Comparison of ENCODE assay signal across 1 cellular context in the genomic region with DNA sequence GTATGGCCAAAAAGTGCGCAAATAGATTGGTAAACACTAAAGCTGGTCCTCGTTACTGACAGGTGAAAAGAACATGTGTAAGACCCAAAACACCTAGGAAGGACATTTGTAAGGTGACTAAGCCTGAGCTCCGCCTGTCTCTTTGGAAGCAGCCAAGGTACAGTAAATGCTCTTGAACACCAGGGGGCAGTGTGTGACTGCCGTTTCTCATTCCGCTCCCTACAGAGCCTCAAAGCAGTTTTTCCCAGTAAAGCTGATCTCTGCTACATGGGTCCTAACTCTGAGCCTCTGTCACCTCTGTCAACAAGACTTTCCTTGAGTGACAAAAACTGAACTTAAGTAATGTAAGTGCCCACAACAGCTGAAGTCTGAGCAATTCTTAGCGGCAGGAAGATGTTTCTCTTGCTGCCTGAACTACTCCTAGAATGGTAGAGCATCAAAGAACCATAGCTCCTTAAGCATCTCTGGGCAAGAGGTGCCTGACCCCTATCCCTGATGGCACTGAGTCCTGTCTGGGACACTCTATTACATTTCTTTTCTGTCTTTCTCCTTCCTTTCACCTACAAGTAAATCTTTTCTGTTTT.
TF ChIP-seq lines count a peak whose summit lies in the region.

No MANE protein-coding gene starts in this region.

TF ChIP-seq in HepG2, 621 proteins besides CTCF, POLR2A, EP300 and RAD21 (continued from another document and continues in another):
- TF ChIP-seq, protein P1, sequence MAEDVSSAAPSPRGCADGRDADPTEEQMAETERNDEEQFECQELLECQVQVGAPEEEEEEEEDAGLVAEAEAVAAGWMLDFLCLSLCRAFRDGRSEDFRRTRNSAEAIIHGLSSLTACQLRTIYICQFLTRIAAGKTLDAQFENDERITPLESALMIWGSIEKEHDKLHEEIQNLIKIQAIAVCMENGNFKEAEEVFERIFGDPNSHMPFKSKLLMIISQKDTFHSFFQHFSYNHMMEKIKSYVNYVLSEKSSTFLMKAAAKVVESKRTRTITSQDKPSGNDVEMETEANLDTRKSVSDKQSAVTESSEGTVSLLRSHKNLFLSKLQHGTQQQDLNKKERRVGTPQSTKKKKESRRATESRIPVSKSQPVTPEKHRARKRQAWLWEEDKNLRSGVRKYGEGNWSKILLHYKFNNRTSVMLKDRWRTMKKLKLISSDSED (CRISPR knock-in tag; IDR thresholded peaks at IDR 0.05), result no peak
- no peak for TF ChIP-seq ZNF431 (CRISPR knock-in tag; IDR thresholded peaks at IDR 0.05; ENCODE audit: borderline replicate concordance, low read depth)
- TF ChIP-seq ZNF333 (CRISPR knock-in tag; IDR thresholded peaks at IDR 0.05; ENCODE audit: borderline replicate concordance), result no peak
- no peak for TF ChIP-seq ZNF782 (CRISPR knock-in tag; IDR thresholded peaks at IDR 0.05; ENCODE audit: borderline replicate concordance)
- TF ChIP-seq, protein P2, sequence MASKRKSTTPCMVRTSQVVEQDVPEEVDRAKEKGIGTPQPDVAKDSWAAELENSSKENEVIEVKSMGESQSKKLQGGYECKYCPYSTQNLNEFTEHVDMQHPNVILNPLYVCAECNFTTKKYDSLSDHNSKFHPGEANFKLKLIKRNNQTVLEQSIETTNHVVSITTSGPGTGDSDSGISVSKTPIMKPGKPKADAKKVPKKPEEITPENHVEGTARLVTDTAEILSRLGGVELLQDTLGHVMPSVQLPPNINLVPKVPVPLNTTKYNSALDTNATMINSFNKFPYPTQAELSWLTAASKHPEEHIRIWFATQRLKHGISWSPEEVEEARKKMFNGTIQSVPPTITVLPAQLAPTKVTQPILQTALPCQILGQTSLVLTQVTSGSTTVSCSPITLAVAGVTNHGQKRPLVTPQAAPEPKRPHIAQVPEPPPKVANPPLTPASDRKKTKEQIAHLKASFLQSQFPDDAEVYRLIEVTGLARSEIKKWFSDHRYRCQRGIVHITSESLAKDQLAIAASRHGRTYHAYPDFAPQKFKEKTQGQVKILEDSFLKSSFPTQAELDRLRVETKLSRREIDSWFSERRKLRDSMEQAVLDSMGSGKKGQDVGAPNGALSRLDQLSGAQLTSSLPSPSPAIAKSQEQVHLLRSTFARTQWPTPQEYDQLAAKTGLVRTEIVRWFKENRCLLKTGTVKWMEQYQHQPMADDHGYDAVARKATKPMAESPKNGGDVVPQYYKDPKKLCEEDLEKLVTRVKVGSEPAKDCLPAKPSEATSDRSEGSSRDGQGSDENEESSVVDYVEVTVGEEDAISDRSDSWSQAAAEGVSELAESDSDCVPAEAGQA (IDR thresholded peaks at IDR 0.05; ENCODE audit: low read depth), result no peak
- TF ChIP-seq, protein P2 (CRISPR knock-in tag; IDR thresholded peaks at IDR 0.05; ENCODE audit: borderline replicate concordance), result no peak
- no peak for TF ChIP-seq PAWR (CRISPR knock-in tag; IDR thresholded peaks at IDR 0.05; ENCODE audit: borderline replicate concordance)
- TF ChIP-seq ZNF160 (CRISPR knock-in tag; IDR thresholded peaks at IDR 0.05), result no peak
- TF ChIP-seq ZNF253 (CRISPR knock-in tag; IDR thresholded peaks at IDR 0.05; ENCODE audit: borderline replicate concordance), result no peak
- TF ChIP-seq, protein P3, sequence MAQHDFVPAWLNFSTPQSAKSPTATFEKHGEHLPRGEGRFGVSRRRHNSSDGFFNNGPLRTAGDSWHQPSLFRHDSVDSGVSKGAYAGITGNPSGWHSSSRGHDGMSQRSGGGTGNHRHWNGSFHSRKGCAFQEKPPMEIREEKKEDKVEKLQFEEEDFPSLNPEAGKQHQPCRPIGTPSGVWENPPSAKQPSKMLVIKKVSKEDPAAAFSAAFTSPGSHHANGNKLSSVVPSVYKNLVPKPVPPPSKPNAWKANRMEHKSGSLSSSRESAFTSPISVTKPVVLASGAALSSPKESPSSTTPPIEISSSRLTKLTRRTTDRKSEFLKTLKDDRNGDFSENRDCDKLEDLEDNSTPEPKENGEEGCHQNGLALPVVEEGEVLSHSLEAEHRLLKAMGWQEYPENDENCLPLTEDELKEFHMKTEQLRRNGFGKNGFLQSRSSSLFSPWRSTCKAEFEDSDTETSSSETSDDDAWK (CRISPR knock-in tag; IDR thresholded peaks at IDR 0.05), result no peak
- TF ChIP-seq, protein P4, sequence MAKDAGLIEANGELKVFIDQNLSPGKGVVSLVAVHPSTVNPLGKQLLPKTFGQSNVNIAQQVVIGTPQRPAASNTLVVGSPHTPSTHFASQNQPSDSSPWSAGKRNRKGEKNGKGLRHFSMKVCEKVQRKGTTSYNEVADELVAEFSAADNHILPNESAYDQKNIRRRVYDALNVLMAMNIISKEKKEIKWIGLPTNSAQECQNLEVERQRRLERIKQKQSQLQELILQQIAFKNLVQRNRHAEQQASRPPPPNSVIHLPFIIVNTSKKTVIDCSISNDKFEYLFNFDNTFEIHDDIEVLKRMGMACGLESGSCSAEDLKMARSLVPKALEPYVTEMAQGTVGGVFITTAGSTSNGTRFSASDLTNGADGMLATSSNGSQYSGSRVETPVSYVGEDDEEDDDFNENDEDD (CRISPR knock-in tag; IDR thresholded peaks at IDR 0.05; ENCODE audit: borderline replicate concordance), result no peak
- TF ChIP-seq SOX6 (IDR thresholded peaks at IDR 0.05), result no peak
- no peak for TF ChIP-seq SOX6 (CRISPR knock-in tag; IDR thresholded peaks at IDR 0.05)
- TF ChIP-seq, protein P5, sequence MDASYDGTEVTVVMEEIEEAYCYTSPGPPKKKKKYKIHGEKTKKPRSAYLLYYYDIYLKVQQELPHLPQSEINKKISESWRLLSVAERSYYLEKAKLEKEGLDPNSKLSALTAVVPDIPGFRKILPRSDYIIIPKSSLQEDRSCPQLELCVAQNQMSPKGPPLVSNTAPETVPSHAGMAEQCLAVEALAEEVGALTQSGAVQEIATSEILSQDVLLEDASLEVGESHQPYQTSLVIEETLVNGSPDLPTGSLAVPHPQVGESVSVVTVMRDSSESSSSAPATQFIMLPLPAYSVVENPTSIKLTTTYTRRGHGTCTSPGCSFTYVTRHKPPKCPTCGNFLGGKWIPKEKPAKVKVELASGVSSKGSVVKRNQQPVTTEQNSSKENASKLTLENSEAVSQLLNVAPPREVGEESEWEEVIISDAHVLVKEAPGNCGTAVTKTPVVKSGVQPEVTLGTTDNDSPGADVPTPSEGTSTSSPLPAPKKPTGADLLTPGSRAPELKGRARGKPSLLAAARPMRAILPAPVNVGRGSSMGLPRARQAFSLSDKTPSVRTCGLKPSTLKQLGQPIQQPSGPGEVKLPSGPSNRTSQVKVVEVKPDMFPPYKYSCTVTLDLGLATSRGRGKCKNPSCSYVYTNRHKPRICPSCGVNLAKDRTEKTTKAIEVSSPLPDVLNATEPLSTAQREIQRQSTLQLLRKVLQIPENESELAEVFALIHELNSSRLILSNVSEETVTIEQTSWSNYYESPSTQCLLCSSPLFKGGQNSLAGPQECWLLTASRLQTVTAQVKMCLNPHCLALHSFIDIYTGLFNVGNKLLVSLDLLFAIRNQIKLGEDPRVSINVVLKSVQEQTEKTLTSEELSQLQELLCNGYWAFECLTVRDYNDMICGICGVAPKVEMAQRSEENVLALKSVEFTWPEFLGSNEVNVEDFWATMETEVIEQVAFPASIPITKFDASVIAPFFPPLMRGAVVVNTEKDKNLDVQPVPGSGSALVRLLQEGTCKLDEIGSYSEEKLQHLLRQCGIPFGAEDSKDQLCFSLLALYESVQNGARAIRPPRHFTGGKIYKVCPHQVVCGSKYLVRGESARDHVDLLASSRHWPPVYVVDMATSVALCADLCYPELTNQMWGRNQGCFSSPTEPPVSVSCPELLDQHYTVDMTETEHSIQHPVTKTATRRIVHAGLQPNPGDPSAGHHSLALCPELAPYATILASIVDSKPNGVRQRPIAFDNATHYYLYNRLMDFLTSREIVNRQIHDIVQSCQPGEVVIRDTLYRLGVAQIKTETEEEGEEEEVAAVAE (CRISPR knock-in tag; IDR thresholded peaks at IDR 0.05; ENCODE audit: borderline replicate concordance), result no peak
- TF ChIP-seq MIER3 (CRISPR knock-in tag; IDR thresholded peaks at IDR 0.05; ENCODE audit: borderline replicate concordance), result no peak
- TF ChIP-seq, protein P6, sequence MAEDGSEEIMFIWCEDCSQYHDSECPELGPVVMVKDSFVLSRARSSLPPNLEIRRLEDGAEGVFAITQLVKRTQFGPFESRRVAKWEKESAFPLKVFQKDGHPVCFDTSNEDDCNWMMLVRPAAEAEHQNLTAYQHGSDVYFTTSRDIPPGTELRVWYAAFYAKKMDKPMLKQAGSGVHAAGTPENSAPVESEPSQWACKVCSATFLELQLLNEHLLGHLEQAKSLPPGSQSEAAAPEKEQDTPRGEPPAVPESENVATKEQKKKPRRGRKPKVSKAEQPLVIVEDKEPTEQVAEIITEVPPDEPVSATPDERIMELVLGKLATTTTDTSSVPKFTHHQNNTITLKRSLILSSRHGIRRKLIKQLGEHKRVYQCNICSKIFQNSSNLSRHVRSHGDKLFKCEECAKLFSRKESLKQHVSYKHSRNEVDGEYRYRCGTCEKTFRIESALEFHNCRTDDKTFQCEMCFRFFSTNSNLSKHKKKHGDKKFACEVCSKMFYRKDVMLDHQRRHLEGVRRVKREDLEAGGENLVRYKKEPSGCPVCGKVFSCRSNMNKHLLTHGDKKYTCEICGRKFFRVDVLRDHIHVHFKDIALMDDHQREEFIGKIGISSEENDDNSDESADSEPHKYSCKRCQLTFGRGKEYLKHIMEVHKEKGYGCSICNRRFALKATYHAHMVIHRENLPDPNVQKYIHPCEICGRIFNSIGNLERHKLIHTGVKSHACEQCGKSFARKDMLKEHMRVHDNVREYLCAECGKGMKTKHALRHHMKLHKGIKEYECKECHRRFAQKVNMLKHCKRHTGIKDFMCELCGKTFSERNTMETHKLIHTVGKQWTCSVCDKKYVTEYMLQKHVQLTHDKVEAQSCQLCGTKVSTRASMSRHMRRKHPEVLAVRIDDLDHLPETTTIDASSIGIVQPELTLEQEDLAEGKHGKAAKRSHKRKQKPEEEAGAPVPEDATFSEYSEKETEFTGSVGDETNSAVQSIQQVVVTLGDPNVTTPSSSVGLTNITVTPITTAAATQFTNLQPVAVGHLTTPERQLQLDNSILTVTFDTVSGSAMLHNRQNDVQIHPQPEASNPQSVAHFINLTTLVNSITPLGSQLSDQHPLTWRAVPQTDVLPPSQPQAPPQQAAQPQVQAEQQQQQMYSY (CRISPR knock-in tag; IDR thresholded peaks at IDR 0.05), result no peak
- no peak for TF ChIP-seq SRSF4 (IDR thresholded peaks at IDR 0.05; ENCODE audit: low read depth, low read length, poor library complexity, severe bottlenecking)
- TF ChIP-seq, protein P7, sequence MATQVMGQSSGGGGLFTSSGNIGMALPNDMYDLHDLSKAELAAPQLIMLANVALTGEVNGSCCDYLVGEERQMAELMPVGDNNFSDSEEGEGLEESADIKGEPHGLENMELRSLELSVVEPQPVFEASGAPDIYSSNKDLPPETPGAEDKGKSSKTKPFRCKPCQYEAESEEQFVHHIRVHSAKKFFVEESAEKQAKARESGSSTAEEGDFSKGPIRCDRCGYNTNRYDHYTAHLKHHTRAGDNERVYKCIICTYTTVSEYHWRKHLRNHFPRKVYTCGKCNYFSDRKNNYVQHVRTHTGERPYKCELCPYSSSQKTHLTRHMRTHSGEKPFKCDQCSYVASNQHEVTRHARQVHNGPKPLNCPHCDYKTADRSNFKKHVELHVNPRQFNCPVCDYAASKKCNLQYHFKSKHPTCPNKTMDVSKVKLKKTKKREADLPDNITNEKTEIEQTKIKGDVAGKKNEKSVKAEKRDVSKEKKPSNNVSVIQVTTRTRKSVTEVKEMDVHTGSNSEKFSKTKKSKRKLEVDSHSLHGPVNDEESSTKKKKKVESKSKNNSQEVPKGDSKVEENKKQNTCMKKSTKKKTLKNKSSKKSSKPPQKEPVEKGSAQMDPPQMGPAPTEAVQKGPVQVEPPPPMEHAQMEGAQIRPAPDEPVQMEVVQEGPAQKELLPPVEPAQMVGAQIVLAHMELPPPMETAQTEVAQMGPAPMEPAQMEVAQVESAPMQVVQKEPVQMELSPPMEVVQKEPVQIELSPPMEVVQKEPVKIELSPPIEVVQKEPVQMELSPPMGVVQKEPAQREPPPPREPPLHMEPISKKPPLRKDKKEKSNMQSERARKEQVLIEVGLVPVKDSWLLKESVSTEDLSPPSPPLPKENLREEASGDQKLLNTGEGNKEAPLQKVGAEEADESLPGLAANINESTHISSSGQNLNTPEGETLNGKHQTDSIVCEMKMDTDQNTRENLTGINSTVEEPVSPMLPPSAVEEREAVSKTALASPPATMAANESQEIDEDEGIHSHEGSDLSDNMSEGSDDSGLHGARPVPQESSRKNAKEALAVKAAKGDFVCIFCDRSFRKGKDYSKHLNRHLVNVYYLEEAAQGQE (IDR thresholded peaks at IDR 0.05; ENCODE audit: borderline replicate concordance in 1 of 2, low read depth in 1 of 2, low read length in 2 of 2), result no peak
- TF ChIP-seq ZNF10 (CRISPR knock-in tag; IDR thresholded peaks at IDR 0.05; ENCODE audit: borderline replicate concordance, low read depth), result no peak
- TF ChIP-seq, protein P8, sequence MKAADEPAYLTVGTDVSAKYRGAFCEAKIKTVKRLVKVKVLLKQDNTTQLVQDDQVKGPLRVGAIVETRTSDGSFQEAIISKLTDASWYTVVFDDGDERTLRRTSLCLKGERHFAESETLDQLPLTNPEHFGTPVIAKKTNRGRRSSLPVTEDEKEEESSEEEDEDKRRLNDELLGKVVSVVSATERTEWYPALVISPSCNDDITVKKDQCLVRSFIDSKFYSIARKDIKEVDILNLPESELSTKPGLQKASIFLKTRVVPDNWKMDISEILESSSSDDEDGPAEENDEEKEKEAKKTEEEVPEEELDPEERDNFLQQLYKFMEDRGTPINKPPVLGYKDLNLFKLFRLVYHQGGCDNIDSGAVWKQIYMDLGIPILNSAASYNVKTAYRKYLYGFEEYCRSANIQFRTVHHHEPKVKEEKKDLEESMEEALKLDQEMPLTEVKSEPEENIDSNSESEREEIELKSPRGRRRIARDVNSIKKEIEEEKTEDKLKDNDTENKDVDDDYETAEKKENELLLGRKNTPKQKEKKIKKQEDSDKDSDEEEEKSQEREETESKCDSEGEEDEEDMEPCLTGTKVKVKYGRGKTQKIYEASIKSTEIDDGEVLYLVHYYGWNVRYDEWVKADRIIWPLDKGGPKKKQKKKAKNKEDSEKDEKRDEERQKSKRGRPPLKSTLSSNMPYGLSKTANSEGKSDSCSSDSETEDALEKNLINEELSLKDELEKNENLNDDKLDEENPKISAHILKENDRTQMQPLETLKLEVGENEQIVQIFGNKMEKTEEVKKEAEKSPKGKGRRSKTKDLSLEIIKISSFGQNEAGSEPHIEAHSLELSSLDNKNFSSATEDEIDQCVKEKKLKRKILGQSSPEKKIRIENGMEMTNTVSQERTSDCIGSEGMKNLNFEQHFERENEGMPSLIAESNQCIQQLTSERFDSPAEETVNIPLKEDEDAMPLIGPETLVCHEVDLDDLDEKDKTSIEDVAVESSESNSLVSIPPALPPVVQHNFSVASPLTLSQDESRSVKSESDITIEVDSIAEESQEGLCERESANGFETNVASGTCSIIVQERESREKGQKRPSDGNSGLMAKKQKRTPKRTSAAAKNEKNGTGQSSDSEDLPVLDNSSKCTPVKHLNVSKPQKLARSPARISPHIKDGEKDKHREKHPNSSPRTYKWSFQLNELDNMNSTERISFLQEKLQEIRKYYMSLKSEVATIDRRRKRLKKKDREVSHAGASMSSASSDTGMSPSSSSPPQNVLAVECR (CRISPR knock-in tag; IDR thresholded peaks at IDR 0.05; ENCODE audit: borderline replicate concordance), result no peak
